Comparison of ENCODE assay signal across 8 cellular contexts in genomic region chr3:71304684-71305083, GRCh38.
DNase-seq lines count a peak whose midpoint lies in the region; ATAC-seq, FAIRE-seq and TF ChIP-seq lines count a peak whose summit lies in the region.

No MANE protein-coding gene starts in this region.

- FAIRE-seq in D721Med (lab: Jason Lieb, UNC) = no peak

- peaks cover 87% of the 10 kb centered on the region for H3K4me1 Mint-ChIP-seq in activated naive CD4-positive, alpha-beta T cell treated with anti-CD3 and anti-CD28 coated beads, Interleukin-2, amount 10 ng/mL, durations not matched to agents 7 days and 5 days

- no peaks in the 10 kb centered on the region for H3K27me3 ChIP-seq in left ventricle myocardium inferior (ENCODE audit: low read depth)

- H3K9me3 Mint-ChIP-seq in activated naive CD4-positive, alpha-beta T cell treated with anti-CD3 and anti-CD28 coated beads, Interleukin-2, amount 10 ng/mL, durations not matched to agents 7 days and 5 days = no peaks in the 10 kb centered on the region

- intact Hi-C loops in left ventricle myocardium inferior (cut with micrococcal nuclease) (loop anchor here (10.0 kb wide), 1 partner anchor 280 kb away; the partner anchor contains the start of gene FOXP1), posterior cingulate gyrus (cut with DNase I) (loop anchor here (10.0 kb wide), 2 partner anchors 240 to 300 kb away; no protein-coding TSS in a partner anchor)

- no peaks in the 10 kb centered on the region for H3K36me3 ChIP-seq in left ventricle myocardium inferior

- peak overlapping the region; percentile 80 for H3K27ac ChIP-seq in left ventricle myocardium inferior (replicated peaks)

- H3K9me3 ChIP-seq in left ventricle myocardium inferior (replicated peaks) = no peaks in the 10 kb centered on the region

- peak overlapping the region; percentile 59 for H3K4me3 ChIP-seq in left ventricle myocardium inferior

- peaks cover 35% of the 10 kb centered on the region for H3K4me1 ChIP-seq in left ventricle myocardium inferior

- no peak for ATAC-seq in GM21381 (IDR thresholded peaks at IDR 0.05; ENCODE audit: unreplicated experiment)

- peak overlapping the region; percentile 81 for H3K4me3 Mint-ChIP-seq in activated naive CD4-positive, alpha-beta T cell treated with anti-CD3 and anti-CD28 coated beads, Interleukin-2, amount 10 ng/mL, durations not matched to agents 7 days and 5 days

- DNase-seq in Kasumi-1 (lab: John Stamatoyannopoulos, UW) = peak; percentile 27 to 34
- peak; percentile 49 for DNase-seq in activated naive CD4-positive, alpha-beta T cell treated with anti-CD3 and anti-CD28 coated beads, Interleukin-2, amount 10 ng/mL, durations not matched to agents 7 days and 5 days
- DNase-seq in left ventricle myocardium inferior = no peak
- peak; percentile 80 for DNase-seq in pons (ENCODE audit: low spot score)
- no peak for DNase-seq in HPDE6-E6E7 (ENCODE audit: extremely low spot score)
- DNase-seq in posterior cingulate gyrus = no peak
- no peak for DNase-seq in D721Med (ENCODE audit: insufficient read length, low spot score)

- peaks cover 16% of the 10 kb centered on the region for H3K36me3 Mint-ChIP-seq in activated naive CD4-positive, alpha-beta T cell treated with anti-CD3 and anti-CD28 coated beads, Interleukin-2, amount 10 ng/mL, durations not matched to agents 7 days and 5 days

- peak; percentile 61 for TF ChIP-seq CTCF in left ventricle myocardium inferior (IDR thresholded peaks at IDR 0.05; ENCODE audit: borderline replicate concordance)
- no peak for TF ChIP-seq CTCF in D721Med (IDR thresholded peaks at IDR 0.05; ENCODE audit: insufficient read depth, missing control alignments)

- CTCF ChIA-PET in activated naive CD4-positive, alpha-beta T cell treated with anti-CD3 and anti-CD28 coated beads, Interleukin-2, amount 10 ng/mL, durations not matched to agents 7 days and 5 days (lab: Charles Lee) = interaction anchor here (1.0 to 2.1 kb wide), 5 partner anchors 191 to 754 kb away, joined by 4 to 6 read pairs (median 5); no protein-coding TSS in a partner anchor

- H3K27ac Mint-ChIP-seq in activated naive CD4-positive, alpha-beta T cell treated with anti-CD3 and anti-CD28 coated beads, Interleukin-2, amount 10 ng/mL, durations not matched to agents 7 days and 5 days = peak overlapping the region; percentile 87

- peaks cover 7% of the 10 kb centered on the region for H3K27me3 Mint-ChIP-seq in activated naive CD4-positive, alpha-beta T cell treated with anti-CD3 and anti-CD28 coated beads, Interleukin-2, amount 10 ng/mL, durations not matched to agents 7 days and 5 days

Comparison
In these comparisons a context has a peak if more than half of its experiments do, and no peak if none do; other contexts are left out.
1. DNase-seq: peak in Kasumi-1 (2 of 2), activated naive CD4-positive, alpha-beta T cell treated with anti-CD3 and anti-CD28 coated beads, Interleukin-2, amount 10 ng/mL, durations not matched to agents 7 days and 5 days (single experiment) and pons (single experiment); none in left ventricle myocardium inferior (single experiment), HPDE6-E6E7 (single experiment), posterior cingulate gyrus (0 of 10) and D721Med (single experiment).